11 cellular contexts compared by ENCODE assay signal in genomic region chr4:139552908-139553307, GRCh38. TPM values are rescaled to one million over a fixed set of nuclear protein-coding genes. Genes with fewer than 3 reads are reported as not detected.
A peak's percentile ranks its signal among the peaks of the same experiment; 100 is the strongest.
DNase-seq lines count a peak whose midpoint lies in the region; ATAC-seq and TF ChIP-seq lines count a peak whose summit lies in the region.
"Had no signal": no experiment of that assay in that cellular context is flagged by ENCODE, and none has a peak within 500 bp of the region (broad histone marks: within the 10 kb centered on the region; RNA-seq: fewer than 3 reads in every experiment).

No MANE protein-coding gene starts in this region.

- WGBS in IMR-90 (ENCODE audit: extremely low coverage in 2 of 2, insufficient read length in 1 of 2), 2 experiments = no CpG with 5 or more reads among the region's 2 CpGs
- 49% methylated on average over 2 of the region's 2 CpGs; no CpG with 5 or more reads in 1 of the 2 donors for WGBS in testis, 2 donors

- peaks cover 13% of the 10 kb centered on the region for H3K9me1 ChIP-seq in IMR-90 (ENCODE audit: insufficient read depth, low read length)

- peaks cover 10% of the 10 kb centered on the region for H3K27me3 Mint-ChIP-seq in central memory CD8-positive, alpha-beta T cell
- H3K27me3 Mint-ChIP-seq: activated CD4-positive, alpha-beta memory T cell treated with anti-CD3 and anti-CD28 coated beads for 36 hours had no signal

- H4K8ac ChIP-seq in IMR-90 (ENCODE audit: low read depth in 2 of 2, low read length in 2 of 2) = no peak overlapping the region

- H3K4me1 Mint-ChIP-seq in central memory CD8-positive, alpha-beta T cell = peaks cover 28% of the 10 kb centered on the region

- no peak overlapping the region for H2AK9ac ChIP-seq in IMR-90 (replicated peaks; ENCODE audit: low read depth, low read length, poor library complexity)

- no peak overlapping the region for H4K91ac ChIP-seq in IMR-90 (ENCODE audit: insufficient read depth, low read depth, low read length)

- peaks cover 19% of the 10 kb centered on the region for H3K36me3 Mint-ChIP-seq in central memory CD8-positive, alpha-beta T cell (ENCODE audit: insufficient read depth)
- H3K36me3 Mint-ChIP-seq: activated naive CD8-positive, alpha-beta T cell had no signal

- no peak overlapping the region for H3K9ac ChIP-seq in IMR-90 (ENCODE audit: low read depth, low read length)

- no peaks in the 10 kb centered on the region for H3K36me3 ChIP-seq in IMR-90 (ENCODE audit: control insufficient read depth, insufficient read depth, low read length)
- no peaks in the 10 kb centered on the region for H3K36me3 ChIP-seq in testis (ENCODE audit: low read depth, missing control alignments)

- ATAC-seq in IMR-90 (ENCODE audit: low read depth) (no peak), GM18502 (IDR thresholded peaks at IDR 0.05; ENCODE audit: poor library complexity, unreplicated experiment) (no peak)
- no peak for ATAC-seq in central memory CD8-positive, alpha-beta T cell (replicated peaks; ENCODE audit: extremely low read depth, poor library complexity, severe bottlenecking)

- H3K56ac ChIP-seq in IMR-90 (ENCODE audit: extremely low read depth, insufficient read depth, low read length) = no peak overlapping the region

- peaks cover 4% of the 10 kb centered on the region for H3K27me3 ChIP-seq in IMR-90 (ENCODE audit: control insufficient read depth, insufficient read depth, low read length)
- H3K27me3 ChIP-seq in testis = no peaks in the 10 kb centered on the region

- H3K23ac ChIP-seq in IMR-90 (ENCODE audit: low read depth, low read length) = no peak overlapping the region

- no peak for TF ChIP-seq RAD21 in IMR-90 (IDR thresholded peaks at IDR 0.05; ENCODE audit: low read length)

- no peak overlapping the region for H3K18ac ChIP-seq in IMR-90 (ENCODE audit: low read depth, low read length)

- dilution Hi-C loops in IMR-90 (cut with HindIII; ENCODE audit: low sequenced_read_pairs, unreplicated experiment) = no loop called here

- CTCF ChIA-PET in IMR-90 (lab: Yijun Ruan, JAX) = interaction anchor here (2.4 kb wide), 1 partner anchor 22 kb away, joined by 6 read pairs; no protein-coding TSS in a partner anchor

- H3K4me3 ChIP-seq in IMR-90 (ENCODE audit: insufficient read depth, low read depth, low read length) = no peak overlapping the region
- H3K4me3 ChIP-seq in testis = no peak overlapping the region

- no peak overlapping the region for H2BK5ac ChIP-seq in IMR-90 (ENCODE audit: low read depth, low read length, poor library complexity, severe bottlenecking)

- no peak overlapping the region for H2BK15ac ChIP-seq in IMR-90 (ENCODE audit: low read depth, low read length)

- no TSS peak for BruUV-seq in IMR-90 (replicated peaks; lab: Mats Ljungman, UMichigan)

- H3K27ac Mint-ChIP-seq in central memory CD8-positive, alpha-beta T cell (ENCODE audit: low read depth) = peak overlapping the region; percentile 14
- H3K27ac Mint-ChIP-seq: activated CD4-positive, alpha-beta memory T cell treated with anti-CD3 and anti-CD28 coated beads for 36 hours; activated naive CD8-positive, alpha-beta T cell had no signal

- in situ Hi-C loops in IMR-90 (cut with MboI; ENCODE audit: low sequenced_read_pairs) = no loop called here

- no peak for TF ChIP-seq CTCF in IMR-90 (conservative IDR thresholded peaks at IDR 0.05; ENCODE audit: low read depth, low read length)
- TF ChIP-seq CTCF in testis (IDR thresholded peaks at IDR 0.05) = no peak

- no peak overlapping the region for H3K27ac ChIP-seq in IMR-90 (ENCODE audit: insufficient read depth, low read length)
- peak overlapping the region; percentile 42 to 98 for H3K27ac ChIP-seq in testis

- POLR2A ChIA-PET in IMR-90 (lab: Charles Lee; ENCODE audit: unreplicated experiment) = no interaction called here

- DNase-seq in IMR-90 = no peak
- DNase-seq in central memory CD8-positive, alpha-beta T cell (ENCODE audit: low spot score in 2 of 2) = no peak
- DNase-seq in midbrain (lab: John Stamatoyannopoulos, UW) = peak; percentile 23
- DNase-seq in testis = peak; percentile 66
- no peak for DNase-seq in Kasumi-1 (lab: John Stamatoyannopoulos, UW)
- no peak for DNase-seq in GDM1 (lab: John Stamatoyannopoulos, UW)
- DNase-seq: activated CD4-positive, alpha-beta memory T cell treated with anti-CD3 and anti-CD28 coated beads for 36 hours; effector memory CD4-positive, alpha-beta T cell; NCI-H1092 treated with DMSO at 0.1 percent for 48 hours had no signal

- no peak overlapping the region for H3K14ac ChIP-seq in IMR-90 (replicated peaks; ENCODE audit: low read depth, low read length)

- peaks cover 9% of the 10 kb centered on the region for H3K4me1 ChIP-seq in IMR-90 (ENCODE audit: control insufficient read depth, insufficient read depth, low read length)
- peaks cover 48% of the 10 kb centered on the region for H3K4me1 ChIP-seq in testis

- H2AK5ac ChIP-seq in IMR-90 (ENCODE audit: low read depth, low read length) = no peak overlapping the region

- H2BK20ac ChIP-seq in IMR-90 (ENCODE audit: low read depth, low read length) = no peak overlapping the region

- no peak overlapping the region for H3K4ac ChIP-seq in IMR-90 (ENCODE audit: low read depth, low read length)

- TF ChIP-seq POLR2A in IMR-90 (IDR thresholded peaks at IDR 0.05; ENCODE audit: low read depth, low read length) (no peak), testis (IDR thresholded peaks at IDR 0.05) (no peak)

- H2AFZ ChIP-seq in IMR-90 (replicated peaks; ENCODE audit: low read length, poor library complexity) = no peak overlapping the region

- H3K4me3 Mint-ChIP-seq in central memory CD8-positive, alpha-beta T cell = no peak overlapping the region
- H3K4me3 Mint-ChIP-seq: activated CD4-positive, alpha-beta memory T cell treated with anti-CD3 and anti-CD28 coated beads for 36 hours; activated naive CD8-positive, alpha-beta T cell had no signal

- peak overlapping the region; percentile 41; the same call in 1 of the 2 replicates for H3K4me2 ChIP-seq in IMR-90 (ENCODE audit: low read depth, low read length)

- peaks cover 48% of the 10 kb centered on the region for H4K20me1 ChIP-seq in IMR-90 (ENCODE audit: insufficient read depth, low read length)

- intact Hi-C loops in IMR-90 (cut with micrococcal nuclease) (no loop called here), testis (cut with DNase I; ENCODE audit: low total_unique reads) (no loop called here)

- H4K5ac ChIP-seq in IMR-90 (ENCODE audit: low read depth, low read length) = no peak overlapping the region

- no peak overlapping the region for H2BK120ac ChIP-seq in IMR-90 (ENCODE audit: low read depth, low read length)

- H3K9me3 Mint-ChIP-seq in central memory CD8-positive, alpha-beta T cell = no peaks in the 10 kb centered on the region
- H3K9me3 Mint-ChIP-seq: activated CD4-positive, alpha-beta memory T cell treated with anti-CD3 and anti-CD28 coated beads for 36 hours had no signal

- H3K9me3 ChIP-seq in IMR-90 (ENCODE audit: control insufficient read depth, insufficient read depth, low read length) (no peaks in the 10 kb centered on the region), testis (no peaks in the 10 kb centered on the region)

- H3K79me1 ChIP-seq in IMR-90 (ENCODE audit: low read depth in 1 of 2, low read length in 2 of 2) = peaks cover 21 to 52% of the 10 kb centered on the region in 2 experiments

TF ChIP-seq in IMR-90, 13 proteins besides CTCF, POLR2A, EP300 and RAD21:
- TF ChIP-seq MAFK (IDR thresholded peaks at IDR 0.05; ENCODE audit: low read depth, low read length) (no peak), CEBPB (IDR thresholded peaks at IDR 0.05; ENCODE audit: low read depth, low read length) (no peak), RFX5 (IDR thresholded peaks at IDR 0.05; ENCODE audit: low read depth, low read length) (no peak), BHLHE40 (IDR thresholded peaks at IDR 0.05; ENCODE audit: low read depth, low read length) (no peak), FOS (IDR thresholded peaks at IDR 0.05; ENCODE audit: low read depth, low read length) (no peak), USF2 (IDR thresholded peaks at IDR 0.05; ENCODE audit: low read depth, low read length) (no peak), NFE2L2 (IDR thresholded peaks at IDR 0.05; ENCODE audit: low read depth, low read length) (no peak), MAZ (IDR thresholded peaks at IDR 0.05; ENCODE audit: borderline replicate concordance, low read depth, low read length) (no peak), MXI1 (IDR thresholded peaks at IDR 0.05; ENCODE audit: borderline replicate concordance, low read depth, low read length) (no peak), RCOR1 (IDR thresholded peaks at IDR 0.05; ENCODE audit: insufficient replicate concordance, low read length) (no peak)

RNA-seq across cellular contexts. Expression of gene SETD7, which starts 3.1 kb away (rescaled TPM):
- total RNA-seq in IMR-90 (2012; rRNA removed) = 46.6 and 80.3 TPM in 2 replicates
- 13.8 and 17.0 TPM in 2 replicates for polyA plus RNA-seq in IMR-90 (2012; rRNA removed)
- 5.0 and 5.2 TPM in 2 replicates for polyA plus RNA-seq in IMR-90 (2012; cell fraction: cytosol; rRNA removed)
- 2.4 and 9.0 TPM in 2 replicates for polyA plus RNA-seq in IMR-90 (2012; cell fraction: nucleus; rRNA removed; ENCODE audit: low replicate concordance)
- 10 to 100 TPM; 65.7 to 66.5 TPM for total RNA-seq in testis
- 39.1 TPM for polyA plus RNA-seq in testis (ENCODE audit: insufficient read depth, low read depth, low replicate concordance)

Comparison
In these comparisons a context has a peak if more than half of its experiments do, and no peak if none do; other contexts are left out.
1. DNase-seq: peak in midbrain (single experiment) and testis (single experiment); none in IMR-90 (single experiment), central memory CD8-positive, alpha-beta T cell (0 of 2), Kasumi-1 (0 of 2) and GDM1 (single experiment).